Comparison of ENCODE assay signal across 3 cellular contexts in genomic region chr7:92250603-92251002, GRCh38.
TF ChIP-seq lines count a peak whose summit lies in the region.

No MANE protein-coding gene starts in this region.

TF ChIP-seq in A549, 52 proteins besides CTCF, POLR2A, EP300 and RAD21:
- no peak for TF ChIP-seq TP53 (CRISPR knock-in tag; IDR thresholded peaks at IDR 0.05)
- TF ChIP-seq MAFK (IDR thresholded peaks at IDR 0.05; ENCODE audit: partially characterized antibody): peak; percentile 52
TF ChIP-seq in A549: peak in this region for 1.

TF ChIP-seq in IMR-90, 13 proteins besides CTCF, POLR2A, EP300 and RAD21:
- TF ChIP-seq NFE2L2 (IDR thresholded peaks at IDR 0.05; ENCODE audit: low read depth, low read length) (no peak), MAFK (IDR thresholded peaks at IDR 0.05; ENCODE audit: low read depth, low read length) (peak; percentile 62)

TF ChIP-seq in K562, 482 proteins besides CTCF, POLR2A, EP300 and RAD21:
- TF ChIP-seq KLF13 (tag; IDR thresholded peaks at IDR 0.05; ENCODE audit: borderline replicate concordance, low read depth): no peak
- no peak for TF ChIP-seq KAT2B (IDR thresholded peaks at IDR 0.05; ENCODE audit: low read depth, low read length)
- TF ChIP-seq ZNF780A (CRISPR knock-in tag; IDR thresholded peaks at IDR 0.05): no peak
- no peak for TF ChIP-seq ZBTB7A (IDR thresholded peaks at IDR 0.05; ENCODE audit: borderline replicate concordance, control insufficient read depth, low read depth, low read length)
- no peak for TF ChIP-seq SREBF1 (IDR thresholded peaks at IDR 0.05; ENCODE audit: borderline replicate concordance, low read depth, low read length)
- no peak for TF ChIP-seq ZBTB33 (CRISPR knock-in tag; IDR thresholded peaks at IDR 0.05)
- TF ChIP-seq PREB (CRISPR knock-in tag; IDR thresholded peaks at IDR 0.05): no peak
- no peak for TF ChIP-seq TAL1 (IDR thresholded peaks at IDR 0.05)
- peak; percentile 53 for TF ChIP-seq MAFG (tag; conservative IDR thresholded peaks at IDR 0.05)
- no peak for TF ChIP-seq ZNF699 (CRISPR knock-in tag; IDR thresholded peaks at IDR 0.05; ENCODE audit: insufficient replicate concordance)
- TF ChIP-seq KDM1A (IDR thresholded peaks at IDR 0.05): no peak
- TF ChIP-seq SMAD1 (IDR thresholded peaks at IDR 0.05; ENCODE audit: low read depth, low read length, partially characterized antibody): no peak
- no peak for TF ChIP-seq UBTF (IDR thresholded peaks at IDR 0.05; ENCODE audit: borderline replicate concordance in 1 of 2, low read depth in 2 of 2, low read length in 2 of 2)
- no peak for TF ChIP-seq IRF1 (CRISPR knock-in tag; IDR thresholded peaks at IDR 0.05; ENCODE audit: borderline replicate concordance)
- TF ChIP-seq XRCC5 (IDR thresholded peaks at IDR 0.05; ENCODE audit: low read depth, low read length): no peak
- TF ChIP-seq C11orf30 (IDR thresholded peaks at IDR 0.05; ENCODE audit: low read depth): peak; percentile 71
- no peak for TF ChIP-seq ZNF217 (CRISPR knock-in tag; IDR thresholded peaks at IDR 0.05)
- no peak for TF ChIP-seq ZNF707 (CRISPR knock-in tag; conservative IDR thresholded peaks at IDR 0.05)
- no peak for TF ChIP-seq ZNF551 (CRISPR knock-in tag; IDR thresholded peaks at IDR 0.05)
- TF ChIP-seq MAFF (IDR thresholded peaks at IDR 0.05; ENCODE audit: low read length): peak; percentile 19; the same call in 1 of the 2 replicates
- no peak for TF ChIP-seq SMAD3 (CRISPR knock-in tag; conservative IDR thresholded peaks at IDR 0.05)
- no peak for TF ChIP-seq ZNF263 (CRISPR knock-in tag; IDR thresholded peaks at IDR 0.05; ENCODE audit: borderline replicate concordance)
- TF ChIP-seq ZNF655 (CRISPR knock-in tag; IDR thresholded peaks at IDR 0.05): no peak
- TF ChIP-seq ADNP (tag; IDR thresholded peaks at IDR 0.05): no peak
- no peak for TF ChIP-seq CBX5 (IDR thresholded peaks at IDR 0.05; ENCODE audit: borderline replicate concordance, low read depth)
- no peak for TF ChIP-seq TCF3 (CRISPR knock-in tag; IDR thresholded peaks at IDR 0.05)
- TF ChIP-seq ZNF146 (CRISPR knock-in tag; IDR thresholded peaks at IDR 0.05; ENCODE audit: unreplicated experiment): no peak
- no peak for TF ChIP-seq CEBPB (tag; IDR thresholded peaks at IDR 0.05)
- TF ChIP-seq MGA (IDR thresholded peaks at IDR 0.05): no peak
- TF ChIP-seq ZNF316 (IDR thresholded peaks at IDR 0.05): peak; percentile 91
- TF ChIP-seq ZBTB43 (CRISPR knock-in tag; IDR thresholded peaks at IDR 0.05): no peak
- TF ChIP-seq HINFP (tag; conservative IDR thresholded peaks at IDR 0.05; ENCODE audit: low read depth): no peak
- no peak for TF ChIP-seq SREBF2 (CRISPR knock-in tag; IDR thresholded peaks at IDR 0.05)
